ENCODE assay signal across 8 cellular contexts in the genomic region with DNA sequence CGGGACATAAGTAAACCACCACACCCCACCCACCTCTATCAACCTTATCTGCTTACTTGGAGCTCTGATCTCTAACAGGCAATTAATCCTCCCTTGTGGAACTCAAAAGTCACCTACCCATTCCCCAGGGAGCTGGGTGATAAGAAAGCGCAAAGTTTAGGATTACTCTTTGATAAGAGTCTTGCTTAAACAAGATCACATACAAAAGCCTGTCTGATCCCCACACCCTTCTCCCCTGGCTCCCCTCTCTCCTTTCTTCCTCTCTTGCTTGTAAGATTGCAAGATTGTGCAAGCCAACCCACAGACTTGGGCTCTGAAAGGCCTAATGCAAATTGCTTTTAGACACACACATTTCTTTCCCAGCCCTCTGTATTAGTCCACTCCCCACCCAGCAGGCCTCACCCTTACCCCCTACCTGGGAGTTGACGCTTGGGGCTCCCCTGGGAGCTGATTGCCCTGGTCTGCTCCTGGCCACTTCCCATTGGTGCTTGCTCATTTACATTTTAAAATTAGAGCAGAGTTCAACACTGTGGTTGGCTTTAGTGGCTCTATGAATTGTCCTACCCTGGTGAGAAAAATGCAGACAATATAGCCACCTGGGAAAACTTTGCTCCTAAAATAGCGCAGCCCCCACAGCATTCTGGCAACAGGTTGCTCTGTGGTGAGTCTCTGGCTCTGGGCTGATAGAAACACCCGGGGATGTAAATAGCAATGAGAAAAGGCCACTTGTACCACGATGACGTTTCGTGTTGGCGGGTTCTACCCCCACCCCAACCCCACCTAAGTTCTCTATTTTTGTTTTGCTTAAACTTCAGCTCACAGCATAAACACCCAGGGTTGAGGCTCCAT. TPM values are rescaled to one million over a fixed set of nuclear protein-coding genes. Genes with fewer than 3 reads are reported as not detected.
A peak's percentile ranks its signal among the peaks of the same experiment; 100 is the strongest.
DNase-seq lines count a peak whose midpoint lies in the region; ATAC-seq and TF ChIP-seq lines count a peak whose summit lies in the region.

No MANE protein-coding gene starts in this region.

- TF ChIP-seq POLR2A in esophagus muscularis mucosa (IDR thresholded peaks at IDR 0.05; ENCODE audit: low read depth), result no peak

- POLR2A ChIA-PET in RWPE1 (lab: Yijun Ruan, JAX; ENCODE audit: low non-redundant PET), result no interaction called here

- peak; percentile 39 for DNase-seq in NCI-H2171 treated with DMSO at 0.1 percent for 48 hours (lab: John Stamatoyannopoulos, UW)
- no peak for DNase-seq in esophagus muscularis mucosa (ENCODE audit: extremely low spot score)
- DNase-seq in progenitor cell of endocrine pancreas (ENCODE audit: low spot score, unreplicated experiment), result no peak
- no peak for DNase-seq in activated CD4-positive, alpha-beta T cell treated with anti-CD3 and anti-CD28 coated beads, Interleukin-2, amount 50 U/mL, for 1 hour
- no peak for DNase-seq in RWPE1 (ENCODE audit: low spot score)
- no peak for DNase-seq in NCI-H510A (lab: John Stamatoyannopoulos, UW)

- TF ChIP-seq CTCF in esophagus muscularis mucosa (IDR thresholded peaks at IDR 0.05), result no peak
- no peak for TF ChIP-seq CTCF in progenitor cell of endocrine pancreas (IDR thresholded peaks at IDR 0.05; ENCODE audit: unreplicated experiment)
- TF ChIP-seq CTCF in RWPE1 (conservative IDR thresholded peaks at IDR 0.05; ENCODE audit: low read depth), result no peak

- peaks cover 19 to 41% (median 33%) of the 10 kb centered on the region in 4 donors for H3K4me1 ChIP-seq in esophagus muscularis mucosa

- H3K9me3 ChIP-seq in esophagus muscularis mucosa, result no peaks in the 10 kb centered on the region

- TF ChIP-seq EP300 in esophagus muscularis mucosa (IDR thresholded peaks at IDR 0.05), result no peak

- peak overlapping the region; percentile 97 for H3K27ac Mint-ChIP-seq in progenitor cell of endocrine pancreas

- H3K36me3 Mint-ChIP-seq in progenitor cell of endocrine pancreas (ENCODE audit: insufficient read depth), result peaks cover under 1% of the 10 kb centered on the region

- H3K4me1 Mint-ChIP-seq in progenitor cell of endocrine pancreas (ENCODE audit: low read depth), result peaks cover 60% of the 10 kb centered on the region

- H3K4me3 ChIP-seq in esophagus muscularis mucosa, result peak overlapping the region in 2 of 4 donors; percentile 9 to 19

- H3K27me3 Mint-ChIP-seq in progenitor cell of endocrine pancreas, result no peaks in the 10 kb centered on the region

- no peaks in the 10 kb centered on the region for H3K36me3 ChIP-seq in esophagus muscularis mucosa

- H3K27ac ChIP-seq in esophagus muscularis mucosa (replicated peaks in 1 of 4) (peak overlapping the region; percentile 38 to 75 (median 65)), RWPE1 (no peak overlapping the region)

- CTCF ChIA-PET in RWPE1 (lab: Yijun Ruan, JAX), result interaction anchor here (0.5 to 0.6 kb wide), 2 partner anchors 13 to 296 kb away, joined by 3 read pairs; no protein-coding TSS in a partner anchor

- H3K27me3 ChIP-seq in esophagus muscularis mucosa, result no peaks in the 10 kb centered on the region

- WGBS in esophagus muscularis mucosa, result 59% methylated on average over 9 of the region's 9 CpGs

- H3K9me3 Mint-ChIP-seq in progenitor cell of endocrine pancreas (ENCODE audit: low read depth), result no peaks in the 10 kb centered on the region

- H3K4me3 Mint-ChIP-seq in progenitor cell of endocrine pancreas (ENCODE audit: low read depth), result peak overlapping the region; percentile 20

- ATAC-seq in GM18867 (IDR thresholded peaks at IDR 0.05; ENCODE audit: unreplicated experiment) (peak; percentile 84), HG02840 (IDR thresholded peaks at IDR 0.05; ENCODE audit: low FRiP score, unreplicated experiment) (peak; percentile 85)

- intact Hi-C loops in esophagus muscularis mucosa (cut with DNase I), result no loop called here

RNA-seq across cellular contexts. Expression of a gene that starts 58.9 kb away (rescaled TPM):
- total RNA-seq in esophagus muscularis mucosa (not detected), progenitor cell of endocrine pancreas (393 and 397 TPM in 2 replicates)

Comparison
In these comparisons a context has a peak if more than half of its experiments do, and no peak if none do; other contexts are left out.
1. RNA of a gene that starts 58.9 kb away (total RNA-seq): 393 to 397 TPM in progenitor cell of endocrine pancreas; not detected in esophagus muscularis mucosa; every median in the first group is over 100 times any median in the second.